Comparison of ENCODE assay signal across 18 cellular contexts in the genomic region with DNA sequence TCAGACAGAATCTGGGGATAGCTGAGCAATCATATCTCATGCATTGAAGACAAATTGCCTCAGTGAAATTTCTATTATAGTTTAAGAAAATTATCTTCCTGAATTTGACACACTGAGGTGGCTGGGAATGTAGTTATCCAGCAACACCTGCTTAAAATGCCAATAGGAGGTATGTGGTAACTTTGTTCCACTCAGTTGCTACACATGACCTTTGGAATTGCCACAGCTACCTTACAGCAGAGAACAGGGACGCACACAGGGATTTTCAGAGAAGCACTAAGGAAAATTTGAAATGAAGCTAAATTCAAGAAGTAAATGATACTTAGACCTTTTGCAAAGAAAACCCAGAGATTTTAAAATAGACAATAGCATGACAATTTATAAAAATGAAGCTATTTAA.
DNase-seq lines count a peak whose midpoint lies in the region; ATAC-seq and TF ChIP-seq lines count a peak whose summit lies in the region.
"Had no signal": no experiment of that assay in that cellular context is flagged by ENCODE, and none has a peak within 500 bp of the region (broad histone marks: within the 10 kb centered on the region; RNA-seq: fewer than 3 reads in every experiment).

No MANE protein-coding gene starts in this region.

- no peak overlapping the region for H3K27ac Mint-ChIP-seq in naive thymus-derived CD8-positive, alpha-beta T cell

- POLR2A ChIA-PET in naive thymus-derived CD8-positive, alpha-beta T cell (lab: Charles Lee), result no interaction called here

- peaks cover 0 to 19% (median 8%) of the 10 kb centered on the region in 9 donors for H3K9me3 Mint-ChIP-seq in naive thymus-derived CD8-positive, alpha-beta T cell

- H3K4me3 ChIP-seq in body of pancreas (no peak overlapping the region), right lobe of liver (no peak overlapping the region), tibial nerve (no peak overlapping the region)
- H3K4me3 ChIP-seq: GM23248, HAP-1 had no signal

- no peak for TF ChIP-seq POLR2A in body of pancreas (IDR thresholded peaks at IDR 0.05)
- no peak for TF ChIP-seq POLR2A in right lobe of liver (IDR thresholded peaks at IDR 0.05)
- no peak for TF ChIP-seq POLR2A in tibial nerve (IDR thresholded peaks at IDR 0.05)

- H3K27me3 Mint-ChIP-seq in naive thymus-derived CD8-positive, alpha-beta T cell, result no peaks in the 10 kb centered on the region

- TF ChIP-seq CTCF in body of pancreas (IDR thresholded peaks at IDR 0.05) (no peak), right lobe of liver (IDR thresholded peaks at IDR 0.05) (no peak), tibial nerve (IDR thresholded peaks at IDR 0.05) (no peak), GM10266 (IDR thresholded peaks at IDR 0.05; ENCODE audit: control insufficient read depth, insufficient read depth, low read depth, missing control alignments) (no peak)

- peaks cover 0 to 7% (median 0%) of the 10 kb centered on the region in 3 donors for H3K36me3 Mint-ChIP-seq in naive thymus-derived CD8-positive, alpha-beta T cell

- ATAC-seq in body of pancreas (peak; percentile 90), left ventricle myocardium superior (peak; percentile 86), right lobe of liver (peak; percentile 92 to 98 (median 94))
- ATAC-seq in naive thymus-derived CD8-positive, alpha-beta T cell, result no peak
- ATAC-seq: Panc1 had no signal

- DNase-seq in body of pancreas (peak; percentile 12 to 56 (median 24)), left ventricle myocardium superior (no peak), right lobe of liver (peak in 1 of 3 donors; percentile 53), tibial nerve (ENCODE audit: low spot score in 2 of 2) (no peak), GM10266 (ENCODE audit: extremely low spot score) (no peak), nucleus accumbens (lab: John Stamatoyannopoulos, UW) (no peak)
- no peak for DNase-seq in naive thymus-derived CD8-positive, alpha-beta T cell
- DNase-seq: COR-L47, DMS 273 treated with DMSO at 0.1 percent for 48 hours, DND-41, GM23248, NCI-H1092, NCI-H1436 treated with DMSO at 0.1 percent for 48 hours, NCI-H2029 treated with DMSO at 0.1 percent for 48 hours, NCI-H2171, NCI-H526 treated with DMSO at 0.1 percent for 48 hours had no signal

- H3K9me3 ChIP-seq in body of pancreas, result no peaks in the 10 kb centered on the region
- no peaks in the 10 kb centered on the region for H3K9me3 ChIP-seq in right lobe of liver
- H3K9me3 ChIP-seq in tibial nerve, result no peaks in the 10 kb centered on the region
- H3K9me3 ChIP-seq: HAP-1 had no signal

- H3K4me1 Mint-ChIP-seq in naive thymus-derived CD8-positive, alpha-beta T cell, result no peaks in the 10 kb centered on the region

- H3K4me3 Mint-ChIP-seq in naive thymus-derived CD8-positive, alpha-beta T cell, result no peak overlapping the region

- intact Hi-C loops in body of pancreas (cut with DNase I) (no loop called here), left ventricle myocardium superior (cut with micrococcal nuclease) (no loop called here), right lobe of liver (cut with DNase I) (no loop called here)

- H3K4me1 ChIP-seq in body of pancreas, result peaks cover 4% of the 10 kb centered on the region
- H3K4me1 ChIP-seq in right lobe of liver, result no peaks in the 10 kb centered on the region
- H3K4me1 ChIP-seq in tibial nerve, result no peaks in the 10 kb centered on the region

- no peaks in the 10 kb centered on the region for H3K36me3 ChIP-seq in body of pancreas (replicated peaks in 1 of 2; ENCODE audit: insufficient read depth in 1 of 2, low read depth in 2 of 2)
- no peaks in the 10 kb centered on the region for H3K36me3 ChIP-seq in right lobe of liver
- no peaks in the 10 kb centered on the region for H3K36me3 ChIP-seq in tibial nerve
- H3K36me3 ChIP-seq: HAP-1 had no signal

- 33 to 60% methylated on average over 1 of the region's 1 CpG for WGBS in body of pancreas, 2 donors
- WGBS in right lobe of liver (ENCODE audit: insufficient coverage, low coverage, low lambda C conversion rate, missing lambda C conversion rate), result 20% methylated on average over 1 of the region's 1 CpG
- 63 to 77% methylated on average over 1 of the region's 1 CpG for WGBS in tibial nerve, 2 donors

- H3K27ac ChIP-seq in body of pancreas (peak overlapping the region in 2 of 4 donors; percentile 6 to 53), right lobe of liver (peak overlapping the region in 1 of 3 donors; percentile 4), tibial nerve (peak overlapping the region; percentile 3 to 84 (median 46))
- H3K27ac ChIP-seq: GM23248 had no signal

- H3K27me3 ChIP-seq in body of pancreas (no peaks in the 10 kb centered on the region), right lobe of liver (no peaks in the 10 kb centered on the region), tibial nerve (no peaks in the 10 kb centered on the region)

- TF ChIP-seq EP300 in tibial nerve (IDR thresholded peaks at IDR 0.05), result no peak

Comparison
In these comparisons a context has a peak if more than half of its experiments do, and no peak if none do; other contexts are left out.
1. ATAC-seq: peak in body of pancreas (single experiment), left ventricle myocardium superior (single experiment) and right lobe of liver (4 of 4); none in naive thymus-derived CD8-positive, alpha-beta T cell (0 of 2).
2. DNase-seq: peak in body of pancreas (4 of 4); none in left ventricle myocardium superior (single experiment), tibial nerve (0 of 2), GM10266 (single experiment), nucleus accumbens (0 of 56) and naive thymus-derived CD8-positive, alpha-beta T cell (0 of 10).